In genomic region chr12:65891987-65892481, GRCh38 we compare ENCODE assay signal across 8 cellular contexts.
A peak's percentile ranks its signal among the peaks of the same experiment; 100 is the strongest.
DNase-seq lines count a peak whose midpoint lies in the region; ATAC-seq and TF ChIP-seq lines count a peak whose summit lies in the region.

No MANE protein-coding gene starts in this region.

- H3K27ac ChIP-seq in HUES6 (ENCODE audit: low read depth, low read length), result peak overlapping the region; percentile 43; the same call in 1 of the 2 replicates
- no peak overlapping the region for H3K27ac ChIP-seq in liver (ENCODE audit: low read depth in 1 of 2, low read length in 2 of 2)
- H3K27ac ChIP-seq in upper lobe of left lung, result no peak overlapping the region

- DNase-seq in cardiac fibroblast (ENCODE audit: low read depth in 2 of 2) (peak; percentile 99), upper lobe of left lung (peak in 1 of 2 donors; percentile 42), NCI-H1105 (lab: John Stamatoyannopoulos, UW) (no peak)

- no peak for TF ChIP-seq RAD21 in liver (IDR thresholded peaks at IDR 0.05)

- TF ChIP-seq POLR2A in upper lobe of left lung (IDR thresholded peaks at IDR 0.05), result no peak

- no peak for TF ChIP-seq EP300 in upper lobe of left lung (IDR thresholded peaks at IDR 0.05)

- 16% methylated on average over 10 of the region's 10 CpGs for WGBS in liver
- WGBS in upper lobe of left lung, 2 donors, result 29 to 39% methylated on average over 10 of the region's 10 CpGs

- H3K27me3 ChIP-seq in HUES6 (ENCODE audit: control insufficient read depth, insufficient read depth, low read length) (no peaks in the 10 kb centered on the region), liver (ENCODE audit: control insufficient read depth in 4 of 4, insufficient read depth in 4 of 4, low read length in 3 of 4) (peaks cover 0 to 4% (median 0%) of the 10 kb centered on the region in 4 donors), upper lobe of left lung (no peaks in the 10 kb centered on the region)

- H3K36me3 ChIP-seq in HUES6 (ENCODE audit: control insufficient read depth, insufficient read depth, low read length) (no peaks in the 10 kb centered on the region), liver (ENCODE audit: control insufficient read depth in 4 of 4, insufficient read depth in 3 of 4, low read depth in 1 of 4, low read length in 3 of 4) (no peaks in the 10 kb centered on the region), upper lobe of left lung (no peaks in the 10 kb centered on the region)

- H3K4me1 ChIP-seq in HUES6 (ENCODE audit: control insufficient read depth, insufficient read depth, low read length) (peaks cover 67% of the 10 kb centered on the region), liver (ENCODE audit: control insufficient read depth in 4 of 4, insufficient read depth in 4 of 4, low read length in 3 of 4) (no peaks in the 10 kb centered on the region), upper lobe of left lung (peaks cover 2 to 13% (median 8%) of the 10 kb centered on the region in 4 donors)

- TF ChIP-seq CTCF in cardiac fibroblast (IDR thresholded peaks at IDR 0.05; ENCODE audit: low read depth, low read length) (no peak), liver (IDR thresholded peaks at IDR 0.05; ENCODE audit: low read depth, low read length, missing input control) (no peak), upper lobe of left lung (IDR thresholded peaks at IDR 0.05) (no peak)

- H3K9ac ChIP-seq in HUES6 (ENCODE audit: low read length) (peak overlapping the region; percentile 31), liver (ENCODE audit: low read depth in 1 of 2, low read length in 2 of 2) (no peak overlapping the region)

- peak; percentile 86 to 93 for ATAC-seq in upper lobe of left lung (ENCODE audit: low FRiP score in 2 of 2)
- ATAC-seq in HG02884 (IDR thresholded peaks at IDR 0.05; ENCODE audit: unreplicated experiment), result no peak
- no peak for ATAC-seq in HG03159 (IDR thresholded peaks at IDR 0.05; ENCODE audit: unreplicated experiment)
- ATAC-seq in HG03469 (IDR thresholded peaks at IDR 0.05; ENCODE audit: unreplicated experiment), result no peak

- H3K9me3 ChIP-seq in HUES6 (ENCODE audit: control insufficient read depth, insufficient read depth, low read depth, low read length), result no peaks in the 10 kb centered on the region
- no peaks in the 10 kb centered on the region for H3K9me3 ChIP-seq in liver (ENCODE audit: control insufficient read depth in 4 of 4, low read length in 3 of 4)
- no peaks in the 10 kb centered on the region for H3K9me3 ChIP-seq in upper lobe of left lung

- H3K4me3 ChIP-seq in HUES6 (ENCODE audit: low read depth, low read length), result no peak overlapping the region
- H3K4me3 ChIP-seq in cardiac fibroblast (replicated peaks in 1 of 2; ENCODE audit: low read depth in 2 of 2, low read length in 2 of 2), result peak overlapping the region; percentile 8 to 28
- H3K4me3 ChIP-seq in liver (ENCODE audit: low read depth in 1 of 3, low read length in 3 of 3), result no peak overlapping the region
- no peak overlapping the region for H3K4me3 ChIP-seq in upper lobe of left lung

TF ChIP-seq in liver, 16 proteins besides CTCF, POLR2A, EP300 and RAD21:
- TF ChIP-seq YY1 (IDR thresholded peaks at IDR 0.05) (no peak), SP1 (IDR thresholded peaks at IDR 0.05) (peak; percentile 13)

Comparison
In these comparisons a context has a peak if more than half of its experiments do, and no peak if none do; other contexts are left out.
1. H3K4me3 ChIP-seq: peak in cardiac fibroblast (2 of 2); none in HUES6 (single experiment), liver (0 of 3) and upper lobe of left lung (0 of 4).
2. ATAC-seq: peak in upper lobe of left lung (2 of 2); none in HG02884 (single experiment), HG03159 (single experiment) and HG03469 (single experiment).